ENCODE assay signal across 8 cellular contexts in genomic region chr4:25443851-25444250, GRCh38.
"Had no signal": no experiment of that assay in that cellular context is flagged by ENCODE, and none has a peak within 500 bp of the region (broad histone marks: within the 10 kb centered on the region; RNA-seq: fewer than 3 reads in every experiment).

No MANE protein-coding gene starts in this region.

- H3K9me3 ChIP-seq: HAP-1 had no signal

- ATAC-seq: HCT116, K562 had no signal

- H3K9ac ChIP-seq: GM23248 had no signal

- H3K27ac Mint-ChIP-seq: HFFc6 had no signal

- H3K27ac ChIP-seq: GM23248 had no signal

- H2AFZ ChIP-seq: GM23248 had no signal

- H3K9me3 Mint-ChIP-seq: HFFc6 had no signal

- H3K4me3 ChIP-seq: GM23248, HAP-1, K562 had no signal

- H3K4me3 Mint-ChIP-seq: HFFc6 had no signal

- H3K36me3 ChIP-seq: HAP-1 had no signal

- H3K4me1 ChIP-seq: HAP-1 had no signal

- DNase-seq: GM23248, GOT3, H7, HFFc6, IMR-90 had no signal
